27 cellular contexts compared by ENCODE assay signal in the genomic region with DNA sequence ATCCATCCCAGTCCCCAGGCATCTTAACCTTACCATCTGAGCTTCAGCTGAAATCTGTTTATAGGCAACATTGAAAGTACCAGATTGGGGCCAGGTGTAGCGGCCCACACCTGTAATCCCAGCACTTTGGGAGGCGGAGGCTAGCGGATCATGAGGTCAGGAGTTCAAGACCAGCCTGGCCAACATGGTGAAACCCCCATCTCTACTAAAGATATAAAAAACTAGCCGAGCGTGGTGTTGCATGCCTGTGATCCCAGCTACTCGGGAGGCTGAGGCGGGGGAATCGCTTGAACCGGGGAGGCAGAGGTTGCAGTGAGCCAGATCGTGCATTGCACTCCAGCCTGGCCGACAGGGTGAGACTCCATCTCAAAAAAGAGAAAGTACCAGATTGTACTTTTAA.
"Had no signal": no experiment of that assay in that cellular context is flagged by ENCODE, and none has a peak within 500 bp of the region (broad histone marks: within the 10 kb centered on the region; RNA-seq: fewer than 3 reads in every experiment).

No MANE protein-coding gene starts in this region.

- H3K27ac ChIP-seq: foreskin keratinocyte had no signal

- DNase-seq: activated CD4-positive, alpha-beta T cell treated with anti-CD3 and anti-CD28 coated beads for 36 hours; activated CD4-positive, alpha-beta T cell treated with anti-CD3 and anti-CD28 coated beads, Interleukin-2, amount 50 U/mL, for 4 hours; activated CD4-positive, CD25-positive, alpha-beta regulatory T cell; activated naive CD4-positive, alpha-beta T cell; activated naive CD8-positive, alpha-beta T cell treated with anti-CD3 and anti-CD28 coated beads for 36 hours; activated T-cell treated with anti-CD3 and anti-CD28 coated beads for 4 hours; adrenal gland; body of pancreas; endodermal cell; foreskin keratinocyte; heart right ventricle; kidney glomerular epithelial cell; lower lobe of right lung; mesendoderm; nucleus accumbens; pancreas; right cardiac atrium; stimulated activated CD4-positive, alpha-beta T cell treated with anti-CD3 and anti-CD28 coated beads, Interleukin-15, amount 100 ng/mL, for 24 hours; stimulated activated CD4-positive, alpha-beta T cell treated with anti-CD3 and anti-CD28 coated beads, Interleukin-2, amount 100 ng/mL, for 24 hours; stimulated activated naive B cell treated with anti-CD40 and anti-IgM and Interleukin-4, amounts not matched to agents 10 μg/mL and 1 μg/mL and 100 μg/mL, for 72 hours; T-cell; uterus had no signal

- H3K36me3 ChIP-seq: uterus had no signal

- H3K27ac Mint-ChIP-seq: activated CD4-positive, alpha-beta T cell treated with anti-CD3 and anti-CD28 coated beads for 36 hours; activated naive CD8-positive, alpha-beta T cell treated with anti-CD3 and anti-CD28 coated beads for 36 hours; dendritic cell treated with granulocyte-macrophage colony-stimulating factor and Interleukin-4, amounts not matched to agents 40 ng/mL and 50 ng/mL, for 4 days; T-cell had no signal

- FAIRE-seq: pancreas had no signal

- ATAC-seq: activated CD4-positive, alpha-beta T cell treated with anti-CD3 and anti-CD28 coated beads for 36 hours; body of pancreas; foreskin keratinocyte; heart right ventricle; left lobe of liver; right cardiac atrium; stimulated activated naive B cell treated with anti-CD40 and anti-IgM and Interleukin-4, amounts not matched to agents 10 μg/mL and 1 μg/mL and 100 μg/mL, for 72 hours; T-cell had no signal

- H3K9me3 Mint-ChIP-seq: dendritic cell treated with granulocyte-macrophage colony-stimulating factor and Interleukin-4, amounts not matched to agents 40 ng/mL and 50 ng/mL, for 4 days had no signal

- H3K27me3 Mint-ChIP-seq: activated CD4-positive, alpha-beta T cell treated with anti-CD3 and anti-CD28 coated beads for 36 hours; activated naive CD8-positive, alpha-beta T cell treated with anti-CD3 and anti-CD28 coated beads for 36 hours; dendritic cell treated with granulocyte-macrophage colony-stimulating factor and Interleukin-4, amounts not matched to agents 40 ng/mL and 50 ng/mL, for 4 days; stimulated activated naive B cell treated with anti-CD40 and anti-IgM and Interleukin-4, amounts not matched to agents 10 μg/mL and 1 μg/mL and 100 μg/mL, for 72 hours; T-cell; type B pancreatic cell had no signal

- H3K9me3 ChIP-seq: adrenal gland, body of pancreas, esophagus muscularis mucosa, lower lobe of right lung, pancreas, uterus had no signal

- H3K4me1 Mint-ChIP-seq: stimulated activated naive B cell treated with anti-CD40 and anti-IgM and Interleukin-4, amounts not matched to agents 10 μg/mL and 1 μg/mL and 100 μg/mL, for 72 hours had no signal

- H3K4me3 Mint-ChIP-seq: activated CD4-positive, alpha-beta T cell treated with anti-CD3 and anti-CD28 coated beads for 36 hours; activated naive CD8-positive, alpha-beta T cell treated with anti-CD3 and anti-CD28 coated beads for 36 hours; dendritic cell treated with granulocyte-macrophage colony-stimulating factor and Interleukin-4, amounts not matched to agents 40 ng/mL and 50 ng/mL, for 4 days; nephron; stimulated activated naive B cell treated with anti-CD40 and anti-IgM and Interleukin-4, amounts not matched to agents 10 μg/mL and 1 μg/mL and 100 μg/mL, for 72 hours; T-cell; type B pancreatic cell had no signal

- H3K4me3 ChIP-seq: adrenal gland, body of pancreas, esophagus muscularis mucosa, lower lobe of right lung, pancreas, uterus had no signal

- H3K27me3 ChIP-seq: adrenal gland, body of pancreas, esophagus muscularis mucosa, foreskin keratinocyte, heart right ventricle, pancreas, uterus had no signal
